Comparison of ENCODE assay signal across 23 cellular contexts in the genomic region with DNA sequence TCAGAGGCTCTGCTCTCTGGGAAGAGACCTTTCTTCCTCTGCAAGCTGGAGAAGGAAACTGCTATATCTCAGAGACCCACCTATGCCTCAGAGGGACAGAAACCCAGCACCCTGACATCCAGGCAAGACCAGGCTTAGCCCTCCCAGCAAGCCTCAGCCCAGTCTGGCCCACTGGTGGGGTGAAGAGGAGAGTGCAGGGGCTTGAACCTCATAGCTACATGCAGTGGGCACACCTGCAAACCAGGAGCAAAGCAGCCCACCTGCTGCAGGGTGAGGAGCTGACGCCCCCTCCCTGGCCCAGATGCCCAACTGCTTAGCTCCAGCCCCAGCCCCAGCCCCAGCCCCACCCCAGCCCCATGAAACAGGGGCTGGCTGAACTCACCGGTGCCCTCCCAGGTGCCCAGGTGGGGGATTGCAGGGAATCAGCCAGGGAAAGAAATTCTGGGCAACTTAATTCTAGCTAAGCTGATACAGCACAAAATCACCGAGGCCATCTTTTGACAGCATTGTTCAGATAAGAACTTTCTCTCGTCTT.
"Had no signal": no experiment of that assay in that cellular context is flagged by ENCODE, and none has a peak within 500 bp of the region (broad histone marks: within the 10 kb centered on the region; RNA-seq: fewer than 3 reads in every experiment).

No MANE protein-coding gene starts in this region.

- H3K9me3 Mint-ChIP-seq: effector memory CD8-positive, alpha-beta T cell; stimulated activated naive CD8-positive, alpha-beta T cell treated with anti-CD3 and anti-CD28 coated beads, Interleukin-15, Interleukin-2, amounts not matched to agents 100 ng/mL and 50 ng/mL, for 24 hours had no signal

- H3K27ac ChIP-seq: ovary, right lobe of liver, suprapubic skin, transverse colon, upper lobe of right lung, uterus had no signal

- ATAC-seq: effector memory CD8-positive, alpha-beta T cell; left lobe of liver; naive thymus-derived CD8-positive, alpha-beta T cell; stimulated activated naive B cell treated with anti-CD40 and anti-IgM and Interleukin-4, amounts not matched to agents 10 μg/mL and 1 μg/mL and 100 μg/mL, for 72 hours; upper lobe of right lung had no signal

- H3K4me1 Mint-ChIP-seq: immature natural killer cell; naive thymus-derived CD8-positive, alpha-beta T cell; stimulated activated naive B cell treated with anti-CD40 and anti-IgM and Interleukin-4, amounts not matched to agents 10 μg/mL and 1 μg/mL and 100 μg/mL, for 72 hours had no signal

- FAIRE-seq: frontal cortex, keratinocyte had no signal

- H3K36me3 Mint-ChIP-seq: immature natural killer cell; naive thymus-derived CD8-positive, alpha-beta T cell; stimulated activated naive B cell treated with anti-CD40 and anti-IgM and Interleukin-4, amounts not matched to agents 10 μg/mL and 1 μg/mL and 100 μg/mL, for 72 hours had no signal

- DNase-seq: cortex of kidney; effector memory CD8-positive, alpha-beta T cell; hypothalamus; immature natural killer cell; mesendoderm; naive thymus-derived CD8-positive, alpha-beta T cell; nephron progenitor cell; occipital lobe; posterior cingulate gyrus; retina; stimulated activated CD4-positive, alpha-beta T cell treated with anti-CD3 and anti-CD28 coated beads, Interleukin-2, amount 100 ng/mL, for 24 hours; stimulated activated CD4-positive, alpha-beta T cell treated with anti-CD3 and anti-CD28 coated beads, Interleukin-4, amount 100 ng/mL, for 24 hours; stimulated activated naive B cell treated with anti-CD40 and anti-IgM and Interleukin-4, amounts not matched to agents 10 μg/mL and 1 μg/mL and 100 μg/mL, for 72 hours; transverse colon; upper lobe of right lung; uterus had no signal

- H3K4me3 Mint-ChIP-seq: effector memory CD8-positive, alpha-beta T cell; immature natural killer cell; naive thymus-derived CD8-positive, alpha-beta T cell; nephron progenitor cell; stimulated activated naive B cell treated with anti-CD40 and anti-IgM and Interleukin-4, amounts not matched to agents 10 μg/mL and 1 μg/mL and 100 μg/mL, for 72 hours; stimulated activated naive CD8-positive, alpha-beta T cell treated with anti-CD3 and anti-CD28 coated beads, Interleukin-15, Interleukin-2, amounts not matched to agents 100 ng/mL and 50 ng/mL, for 24 hours had no signal

- H3K36me3 ChIP-seq: ovary, right lobe of liver, suprapubic skin, transverse colon, upper lobe of right lung, uterus had no signal

- H3K9me3 ChIP-seq: right lobe of liver, suprapubic skin, transverse colon, upper lobe of right lung, uterus had no signal

- H3K27me3 ChIP-seq: ovary, right lobe of liver, upper lobe of right lung, uterus had no signal

- H3K4me3 ChIP-seq: ovary, right lobe of liver, suprapubic skin, transverse colon, upper lobe of right lung, uterus had no signal

- H3K4me1 ChIP-seq: right lobe of liver, suprapubic skin, transverse colon, upper lobe of right lung, uterus had no signal

- H3K27ac Mint-ChIP-seq: effector memory CD8-positive, alpha-beta T cell; immature natural killer cell; naive thymus-derived CD8-positive, alpha-beta T cell; nephron progenitor cell; stimulated activated naive B cell treated with anti-CD40 and anti-IgM and Interleukin-4, amounts not matched to agents 10 μg/mL and 1 μg/mL and 100 μg/mL, for 72 hours; stimulated activated naive CD8-positive, alpha-beta T cell treated with anti-CD3 and anti-CD28 coated beads, Interleukin-15, Interleukin-2, amounts not matched to agents 100 ng/mL and 50 ng/mL, for 24 hours had no signal
